ENCODE assay signal across 21 cellular contexts in genomic region chr13:68428292-68428691, GRCh38.
DNase-seq lines count a peak whose midpoint lies in the region; FAIRE-seq and TF ChIP-seq lines count a peak whose summit lies in the region.
"Had no signal": no experiment of that assay in that cellular context is flagged by ENCODE, and none has a peak within 500 bp of the region (broad histone marks: within the 10 kb centered on the region; RNA-seq: fewer than 3 reads in every experiment).

No MANE protein-coding gene starts in this region.

- no peaks in the 10 kb centered on the region for H4K20me1 ChIP-seq in PC-9 (ENCODE audit: insufficient read depth)

- H3K27me3 ChIP-seq in PC-9 (ENCODE audit: insufficient read depth, low read depth), result no peaks in the 10 kb centered on the region
- H3K27me3 ChIP-seq: Peyer's patch had no signal

- CTCF ChIA-PET in RWPE1 (lab: Yijun Ruan, JAX), result no interaction called here
- CTCF ChIA-PET in PC-9 (lab: Charles Lee), result no interaction called here
- CTCF ChIA-PET in GM10248 (lab: Yijun Ruan, JAX), result no interaction called here

- H3K9me3 ChIP-seq in PC-9 (ENCODE audit: insufficient read depth, low read depth), result no peaks in the 10 kb centered on the region
- H3K9me3 ChIP-seq: Peyer's patch had no signal

- TF ChIP-seq CTCF in RWPE1 (conservative IDR thresholded peaks at IDR 0.05; ENCODE audit: low read depth) (no peak), epithelial cell of esophagus (IDR thresholded peaks at IDR 0.05; ENCODE audit: insufficient read depth, low read depth, low read length, missing control alignments) (no peak), PC-9 (conservative IDR thresholded peaks at IDR 0.05) (no peak), GM10248 (IDR thresholded peaks at IDR 0.05; ENCODE audit: control extremely low read depth, extremely low read depth, low read depth, missing control alignments) (no peak), type B pancreatic cell (conservative IDR thresholded peaks at IDR 0.05) (no peak)

- no peak overlapping the region for H3K27ac Mint-ChIP-seq in type B pancreatic cell

- BruUV-seq in PC-9 (replicated peaks; lab: Mats Ljungman, UMichigan), result no TSS peak

- H3K36me3 Mint-ChIP-seq in type B pancreatic cell, result no peaks in the 10 kb centered on the region

- no peak overlapping the region for H3K27ac ChIP-seq in RWPE1
- H3K27ac ChIP-seq in PC-9, result no peak overlapping the region
- H3K27ac ChIP-seq: Peyer's patch, SK-N-MC had no signal

- H3K9me2 ChIP-seq in PC-9 (ENCODE audit: insufficient read depth), result no peaks in the 10 kb centered on the region

- H3K36me3 ChIP-seq in PC-9 (ENCODE audit: low read depth), result no peaks in the 10 kb centered on the region
- H3K36me3 ChIP-seq: Peyer's patch had no signal

- no peaks in the 10 kb centered on the region for H3K4me1 Mint-ChIP-seq in type B pancreatic cell (ENCODE audit: unreplicated experiment)

- no peaks in the 10 kb centered on the region for H3K4me1 ChIP-seq in PC-9 (replicated peaks; ENCODE audit: insufficient read depth)
- H3K4me1 ChIP-seq: Caco-2, Peyer's patch had no signal

- H3K27me3 Mint-ChIP-seq in type B pancreatic cell, result no peaks in the 10 kb centered on the region

- intact Hi-C loops in PC-9 (cut with micrococcal nuclease; ENCODE audit: unreplicated experiment), result no loop called here

- H2AFZ ChIP-seq in PC-9, result no peak overlapping the region

- H3K4me2 ChIP-seq in PC-9, result no peak overlapping the region

- no peak for FAIRE-seq in HTR-8/SVneo (lab: Jason Lieb, UNC)
- FAIRE-seq: H1 had no signal

- H3K4me3 ChIP-seq in epithelial cell of esophagus (ENCODE audit: low read length) (no peak overlapping the region), PC-9 (no peak overlapping the region)
- H3K4me3 ChIP-seq: Peyer's patch, SK-N-MC had no signal

- H3K9me3 Mint-ChIP-seq in type B pancreatic cell, result peaks cover 9% of the 10 kb centered on the region

- POLR2A ChIA-PET in RWPE1 (lab: Yijun Ruan, JAX; ENCODE audit: low non-redundant PET) (no interaction called here), PC-9 (lab: Charles Lee; ENCODE audit: unreplicated experiment) (no interaction called here), GM10248 (lab: Yijun Ruan, JAX) (no interaction called here)

- DNase-seq in HTR-8/SVneo (ENCODE audit: insufficient read length, low spot score) (peak; percentile 14), RWPE1 (ENCODE audit: low spot score) (peak; percentile 1), epithelial cell of esophagus (ENCODE audit: low read depth) (peak; percentile 22), renal cortical epithelial cell (ENCODE audit: low read depth) (peak; percentile 72), HT-29 (ENCODE audit: low spot score) (no peak), PC-9 (no peak), GM10248 (ENCODE audit: extremely low spot score) (no peak), type B pancreatic cell (ENCODE audit: extremely low spot score, unreplicated experiment) (no peak)
- DNase-seq: ACHN, AML-193, DMS153, KG1, NCI-H1092, NCI-H2081 treated with DMSO at 0.1 percent for 48 hours, NCI-H2227 treated with DMSO at 0.1 percent for 48 hours, NCI-H524, Peyer's patch, Right ventricle myocardium superior had no signal

- no peak overlapping the region for H3K4me3 Mint-ChIP-seq in type B pancreatic cell

- no peaks in the 10 kb centered on the region for H3K79me2 ChIP-seq in PC-9 (ENCODE audit: low read depth)

- no peaks in the 10 kb centered on the region for H3F3A ChIP-seq in PC-9 (ENCODE audit: insufficient read depth, low read depth)

Comparison
In these comparisons a context has a peak if more than half of its experiments do, and no peak if none do; other contexts are left out.
1. DNase-seq: peak in HTR-8/SVneo (single experiment), RWPE1 (single experiment), epithelial cell of esophagus (single experiment) and renal cortical epithelial cell (single experiment); none in HT-29 (single experiment), PC-9 (0 of 2), GM10248 (single experiment) and type B pancreatic cell (single experiment).